Comparison of ENCODE assay signal across 8 cellular contexts in the genomic region with DNA sequence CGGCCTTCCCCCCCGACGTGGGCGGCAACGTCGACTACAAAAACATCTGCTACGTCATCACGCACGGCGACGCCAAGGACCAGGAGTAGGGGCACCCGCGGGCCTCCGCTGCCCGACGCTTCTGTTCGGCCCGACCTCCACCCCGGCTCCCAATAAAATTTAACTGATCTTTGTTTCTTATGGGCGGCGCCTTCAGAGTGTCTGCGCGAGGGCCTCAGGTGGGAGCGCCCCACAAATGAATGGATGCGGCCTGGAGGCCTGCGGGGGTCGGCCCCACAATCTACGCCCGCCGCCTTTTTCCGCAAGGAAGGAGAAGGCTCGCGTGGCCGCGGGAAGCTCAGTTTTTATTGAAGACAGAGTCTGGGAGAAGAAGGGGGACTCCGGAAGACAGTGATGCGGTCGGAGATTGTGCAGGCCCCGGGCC.
DNase-seq lines count a peak whose midpoint lies in the region; ATAC-seq and TF ChIP-seq lines count a peak whose summit lies in the region.

No MANE protein-coding gene starts in this region.

- no peaks in the 10 kb centered on the region for H3K27me3 Mint-ChIP-seq in T-helper 2 cell treated with Interferon-gamma antibody and Interleukin-4, amounts not matched to agents 5 μg/mL and 100 μg/mL, for 36 hours (ENCODE audit: low read depth)

- peak overlapping the region; percentile 92 for H3K4me3 Mint-ChIP-seq in T-helper 2 cell treated with Interferon-gamma antibody and Interleukin-4, amounts not matched to agents 5 μg/mL and 100 μg/mL, for 36 hours

- peaks cover 31% of the 10 kb centered on the region for H3K4me1 Mint-ChIP-seq in T-helper 2 cell treated with Interferon-gamma antibody and Interleukin-4, amounts not matched to agents 5 μg/mL and 100 μg/mL, for 36 hours (ENCODE audit: low read depth)

- H3K36me3 Mint-ChIP-seq in T-helper 2 cell treated with Interferon-gamma antibody and Interleukin-4, amounts not matched to agents 5 μg/mL and 100 μg/mL, for 36 hours (ENCODE audit: low read depth) = peaks cover 31% of the 10 kb centered on the region

- peak; percentile 39 for ATAC-seq in HG02763 (IDR thresholded peaks at IDR 0.05; ENCODE audit: unreplicated experiment)

- H3K4me3 ChIP-seq in GM12865 (ENCODE audit: low read depth, low read length) = peak overlapping the region; percentile 85
- peak overlapping the region; percentile 62 for H3K4me3 ChIP-seq in astrocyte of the cerebellum (ENCODE audit: low read depth, low read length)
- H3K4me3 ChIP-seq in retinal pigment epithelial cell (ENCODE audit: low read length) = peak overlapping the region; percentile 54

- H3K9me3 Mint-ChIP-seq in T-helper 2 cell treated with Interferon-gamma antibody and Interleukin-4, amounts not matched to agents 5 μg/mL and 100 μg/mL, for 36 hours = no peaks in the 10 kb centered on the region

- no peak for TF ChIP-seq CTCF in GM12865 (IDR thresholded peaks at IDR 0.05; ENCODE audit: insufficient read depth, low read depth, low read length, missing control alignments)
- TF ChIP-seq CTCF in astrocyte of the cerebellum (IDR thresholded peaks at IDR 0.05; ENCODE audit: low read depth, low read length, missing control alignments) = no peak
- no peak for TF ChIP-seq CTCF in retinal pigment epithelial cell (conservative IDR thresholded peaks at IDR 0.05; ENCODE audit: low read depth, low read length)

- peak; percentile 95 for DNase-seq in GM12865 (ENCODE audit: low read depth)
- peak; percentile 94 for DNase-seq in NCI-H146 (lab: John Stamatoyannopoulos, UW)
- DNase-seq in T-helper 2 cell treated with Interferon-gamma antibody and Interleukin-4, amounts not matched to agents 5 μg/mL and 100 μg/mL, for 36 hours (ENCODE audit: low spot score) = peak; percentile 84
- peak; percentile 64 for DNase-seq in astrocyte of the cerebellum (ENCODE audit: low read depth)
- DNase-seq in hypothalamus (lab: John Stamatoyannopoulos, UW) = peak in 45 of 51 donors; percentile 57 to 95 (median 88)
- DNase-seq in retinal pigment epithelial cell (ENCODE audit: low read depth) = peak; percentile 70
- DNase-seq in GM19240 (ENCODE audit: insufficient read length, low spot score) = no peak

- in situ Hi-C loops in astrocyte of the cerebellum (cut with HindIII; ENCODE audit: low sequenced_read_pairs) = loop anchor here (10.0 kb wide), 1 partner anchor 263 kb away; the partner anchor contains the start of gene GDPD3

- peak overlapping the region; percentile 98 for H3K27ac Mint-ChIP-seq in T-helper 2 cell treated with Interferon-gamma antibody and Interleukin-4, amounts not matched to agents 5 μg/mL and 100 μg/mL, for 36 hours
